Comparison of ENCODE assay signal across 16 cellular contexts in genomic region chr13:20340759-20341161, GRCh38.
DNase-seq lines count a peak whose midpoint lies in the region; ATAC-seq and TF ChIP-seq lines count a peak whose summit lies in the region.
"Had no signal": no experiment of that assay in that cellular context is flagged by ENCODE, and none has a peak within 500 bp of the region (broad histone marks: within the 10 kb centered on the region; RNA-seq: fewer than 3 reads in every experiment).

No MANE protein-coding gene starts in this region.

- no peak overlapping the region for H3K4me3 Mint-ChIP-seq in WTC11
- H3K4me3 Mint-ChIP-seq: activated naive CD4-positive, alpha-beta T cell treated with anti-CD3 and anti-CD28 coated beads, Interleukin-2, amount 50 U/mL, for 24 hours; neural crest cell had no signal

- no peak overlapping the region for H3K4me2 ChIP-seq in mesendoderm (ENCODE audit: low read length)

- no peak for TF ChIP-seq POLR2A in tibial nerve (IDR thresholded peaks at IDR 0.05)

- H4K8ac ChIP-seq in mesendoderm (ENCODE audit: low read depth, low read length), result no peak overlapping the region

- H3K27me3 ChIP-seq in tibial nerve (no peaks in the 10 kb centered on the region), mesendoderm (ENCODE audit: insufficient read depth, low read length, poor library complexity) (no peaks in the 10 kb centered on the region)

- no peaks in the 10 kb centered on the region for H3K27me3 Mint-ChIP-seq in WTC11 (ENCODE audit: low read depth)

- H3K9me3 Mint-ChIP-seq in WTC11, result no peaks in the 10 kb centered on the region
- H3K9me3 Mint-ChIP-seq: activated naive CD4-positive, alpha-beta T cell treated with anti-CD3 and anti-CD28 coated beads, Interleukin-2, amount 50 U/mL, for 24 hours; neural crest cell had no signal

- H3K27ac ChIP-seq in tibial nerve (peak overlapping the region in 2 of 4 donors; percentile 10 to 61), mesendoderm (ENCODE audit: low read depth, low read length) (no peak overlapping the region)

- no peaks in the 10 kb centered on the region for H3K9me3 ChIP-seq in tibial nerve
- H3K9me3 ChIP-seq: HAP-1 had no signal

- no peak overlapping the region for H3K56ac ChIP-seq in mesendoderm (ENCODE audit: low read length)

- no peaks in the 10 kb centered on the region for H3K79me1 ChIP-seq in mesendoderm (ENCODE audit: low read length)

- no peak overlapping the region for H3K4ac ChIP-seq in mesendoderm (ENCODE audit: low read depth, low read length)

- H3K4me1 ChIP-seq in tibial nerve (peaks cover 0 to 14% (median 0%) of the 10 kb centered on the region in 4 donors), mesendoderm (ENCODE audit: control insufficient read depth, low read depth, low read length) (no peaks in the 10 kb centered on the region)
- H3K4me1 ChIP-seq: HAP-1 had no signal

- no peak overlapping the region for H2BK5ac ChIP-seq in mesendoderm (ENCODE audit: low read length)

- no peak overlapping the region for H3K23ac ChIP-seq in mesendoderm (ENCODE audit: low read length)

- H3K4me3 ChIP-seq in tibial nerve, result no peak overlapping the region
- H3K4me3 ChIP-seq in mesendoderm (ENCODE audit: low read length), result no peak overlapping the region
- H3K4me3 ChIP-seq: HAP-1 had no signal

- H2BK15ac ChIP-seq in mesendoderm (replicated peaks; ENCODE audit: low read depth), result no peak overlapping the region

- intact Hi-C loops in head of caudate nucleus (cut with DNase I), result no loop called here

- H3K36me3 Mint-ChIP-seq in WTC11, result no peaks in the 10 kb centered on the region
- H3K36me3 Mint-ChIP-seq: activated naive CD4-positive, alpha-beta T cell treated with anti-CD3 and anti-CD28 coated beads, Interleukin-2, amount 50 U/mL, for 24 hours had no signal

- H2AK5ac ChIP-seq in mesendoderm (ENCODE audit: low read length), result no peak overlapping the region

- CTCF ChIA-PET in WTC11 (lab: Charles Lee), result no interaction called here

- 51 to 57% methylated on average over 8 to 10 of the region's 10 CpGs for WGBS in tibial nerve, 2 donors
- no CpG with 5 or more reads among the region's 10 CpGs for WGBS in mesendoderm (ENCODE audit: extremely low coverage, insufficient coverage, low lambda C conversion rate)

- no peak overlapping the region for H2BK120ac ChIP-seq in mesendoderm (ENCODE audit: low read depth, low read length)

- H3K18ac ChIP-seq in mesendoderm (ENCODE audit: low read length), result no peak overlapping the region

- DNase-seq in NCI-H748 (lab: John Stamatoyannopoulos, UW; ENCODE audit: unreplicated experiment), result peak; percentile 50
- no peak for DNase-seq in NCI-H748 treated with DMSO at 0.1 percent for 48 hours (lab: John Stamatoyannopoulos, UW)
- DNase-seq in WTC11 (ENCODE audit: low spot score), result no peak
- DNase-seq in head of caudate nucleus, result peak in 30 of 42 donors; percentile 23 to 88 (median 54)
- DNase-seq in tibial nerve (ENCODE audit: low spot score in 2 of 2), result peak; percentile 58 to 64
- DNase-seq in cerebellar cortex (ENCODE audit: low spot score), result no peak
- no peak for DNase-seq in D341Med (ENCODE audit: low spot score)
- DNase-seq in mesendoderm, result no peak
- DNase-seq: ACHN, cortex of kidney, left cardiac atrium, NCI-H2081, T1000 had no signal

- TF ChIP-seq EP300 in tibial nerve (IDR thresholded peaks at IDR 0.05), result peak in 1 of 2 donors; percentile 64

- H3K4me1 Mint-ChIP-seq in WTC11, result peaks cover 11% of the 10 kb centered on the region; the same call in 1 of the 2 replicates

- H3K36me3 ChIP-seq in tibial nerve (no peaks in the 10 kb centered on the region), mesendoderm (ENCODE audit: control insufficient read depth, insufficient read depth, low read length) (no peaks in the 10 kb centered on the region)
- H3K36me3 ChIP-seq: HAP-1 had no signal

- POLR2A ChIA-PET in WTC11 (lab: Charles Lee), result no interaction called here

- no peaks in the 10 kb centered on the region for H3K79me2 ChIP-seq in mesendoderm (ENCODE audit: control insufficient read depth, insufficient read depth, low read length)

- ATAC-seq in WTC11, result peak; percentile 50; the same call in 1 of the 2 replicates

- H3K9ac ChIP-seq in mesendoderm (ENCODE audit: low read length), result no peak overlapping the region

- H3K27ac Mint-ChIP-seq in WTC11, result no peak overlapping the region
- H3K27ac Mint-ChIP-seq: activated naive CD4-positive, alpha-beta T cell treated with anti-CD3 and anti-CD28 coated beads, Interleukin-2, amount 50 U/mL, for 24 hours had no signal

- no peak for TF ChIP-seq CTCF in WTC11 (IDR thresholded peaks at IDR 0.05)
- TF ChIP-seq CTCF in tibial nerve (IDR thresholded peaks at IDR 0.05), result no peak

- no peak overlapping the region for H4K5ac ChIP-seq in mesendoderm (ENCODE audit: low read length)

TF ChIP-seq in WTC11, 78 proteins besides CTCF, POLR2A, EP300 and RAD21:
- TF ChIP-seq IRF1 (CRISPR knock-in tag; IDR thresholded peaks at IDR 0.05), result no peak

Comparison
In these comparisons a context has a peak if more than half of its experiments do, and no peak if none do; other contexts are left out.
1. DNase-seq: peak in NCI-H748 (single experiment), head of caudate nucleus (30 of 42) and tibial nerve (2 of 2); none in NCI-H748 treated with DMSO at 0.1 percent for 48 hours (single experiment), WTC11 (single experiment), cerebellar cortex (single experiment), D341Med (single experiment) and mesendoderm (single experiment).